In the genomic region with DNA sequence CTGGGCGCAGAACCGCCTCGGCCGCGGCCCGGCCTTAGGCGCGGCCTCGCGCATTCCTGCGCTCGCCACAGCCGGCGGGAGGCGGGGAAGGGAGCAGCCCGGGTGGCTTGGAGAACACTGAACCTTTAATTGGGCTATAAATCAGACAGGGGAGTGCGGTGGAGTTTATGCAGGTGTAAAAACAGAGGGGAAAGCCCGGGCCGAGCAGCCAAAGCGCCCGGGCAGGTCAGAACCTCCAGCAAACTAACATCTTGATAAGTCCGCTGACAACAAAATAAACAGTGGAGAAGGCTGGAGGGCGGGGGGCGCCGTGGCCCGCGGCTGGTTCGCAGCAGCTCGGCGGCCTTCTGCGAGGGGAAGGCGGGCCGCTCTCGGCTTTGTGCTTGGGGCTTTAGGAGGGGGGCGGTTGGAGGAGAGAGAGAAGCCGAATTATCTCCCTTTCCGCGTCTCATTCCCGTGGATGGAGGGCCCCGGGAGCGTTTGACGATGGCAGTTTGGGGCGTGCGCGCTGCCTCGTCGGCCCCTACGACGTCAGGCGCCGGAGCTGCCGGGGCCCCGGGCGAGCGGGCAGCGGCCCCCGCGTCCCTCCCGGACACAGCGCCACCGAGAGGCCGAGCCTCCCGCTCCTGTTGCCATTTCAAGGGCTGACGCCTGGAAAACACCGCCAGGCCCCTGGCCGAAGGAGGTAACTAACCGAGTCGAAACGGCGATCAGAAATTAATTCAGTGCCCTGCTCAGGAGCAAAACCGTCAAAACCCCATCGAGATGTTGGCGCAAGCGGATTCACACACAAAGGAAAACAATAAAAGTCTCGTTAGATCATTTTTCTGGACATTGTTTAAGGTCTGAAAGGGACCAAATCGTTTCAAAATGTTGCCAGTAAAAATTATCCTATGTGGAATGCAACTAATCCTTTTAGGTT, we compare ENCODE assay signal across 8 cellular contexts. TPM values are rescaled to one million over a fixed set of nuclear protein-coding genes. Genes with fewer than 3 reads are reported as not detected.
A peak's percentile ranks its signal among the peaks of the same experiment; 100 is the strongest.
DNase-seq lines count a peak whose midpoint lies in the region; ATAC-seq and TF ChIP-seq lines count a peak whose summit lies in the region.

No MANE protein-coding gene starts in this region.

- H3K27me3 ChIP-seq in ACC112 (ENCODE audit: insufficient read depth, low read length) (peaks cover 5% of the 10 kb centered on the region; the same call in 1 of the 2 replicates), HCT116 (ENCODE audit: insufficient read depth, low read length) (no peaks in the 10 kb centered on the region), left ventricle myocardium inferior (ENCODE audit: low read depth) (peaks cover 99% of the 10 kb centered on the region)

- RAD21 ChIA-PET in HCT116 (lab: Charles Lee; ENCODE audit: low non-redundant PET in 1 of 2, low total read pairs in 2 of 2, uncharacterized antibody in 2 of 2, unreplicated experiment in 2 of 2) = no interaction called here

- peak overlapping the region; percentile 76 for H3K4me2 ChIP-seq in HCT116 (ENCODE audit: low read length)

- H3K4me3 Mint-ChIP-seq in activated B cell treated with CpG ODN at 0.5 μM for 24 hours = peak overlapping the region; percentile 63

- no TSS peak for BruUV-seq in HCT116 (replicated peaks; lab: Mats Ljungman, UMichigan)

- CTCF ChIA-PET in HCT116 (lab: Charles Lee) = interaction anchor here (0.8 to 1.6 kb wide), 3 partner anchors 11 to 221 kb away, joined by 4 to 6 read pairs (median 5); a partner anchor contains a TSS
- CTCF ChIA-PET in activated B cell treated with CpG ODN at 0.5 μM for 24 hours (lab: Charles Lee) = no interaction called here

- peak overlapping the region; percentile 57 for H3K9ac ChIP-seq in HCT116 (ENCODE audit: low read length)

- peak overlapping the region; percentile 31 for H3K27ac ChIP-seq in ACC112 (ENCODE audit: low read depth, low read length)
- peak overlapping the region; percentile 68 for H3K27ac ChIP-seq in HCT116 (ENCODE audit: low read depth, low read length)
- H3K27ac ChIP-seq in left ventricle myocardium inferior (replicated peaks) = no peak overlapping the region

- DNase-seq in HCT116 (ENCODE audit: low read depth, low spot score) (peak; percentile 48), activated B cell treated with CpG ODN at 0.5 μM for 24 hours (no peak), left ventricle myocardium inferior (no peak), skeletal muscle cell (ENCODE audit: low read depth) (no peak), D341Med (ENCODE audit: low spot score) (no peak)
- DNase-seq in activated CD4-positive, alpha-beta T cell treated with anti-CD3 and anti-CD28 coated beads, Interleukin-2, amount 50 U/mL, for 48 hours = no peak

- TF ChIP-seq POLR2A in HCT116 (IDR thresholded peaks at IDR 0.05; ENCODE audit: borderline replicate concordance, extremely low read depth, insufficient read depth, insufficient read length) = no peak

- no peak overlapping the region for H3K27ac Mint-ChIP-seq in activated B cell treated with CpG ODN at 0.5 μM for 24 hours

- H3K9me3 Mint-ChIP-seq in activated B cell treated with CpG ODN at 0.5 μM for 24 hours = peaks cover 4% of the 10 kb centered on the region

- peaks cover 39% of the 10 kb centered on the region for H3K4me1 ChIP-seq in ACC112 (ENCODE audit: control insufficient read depth, insufficient read depth, low read length, unreplicated experiment)
- peaks cover 7 to 25% of the 10 kb centered on the region in 2 experiments; a peak in 2 of 4 replicates for H3K4me1 ChIP-seq in HCT116 (ENCODE audit: control insufficient read depth in 1 of 2, insufficient read depth in 2 of 2, low read length in 2 of 2)
- peaks cover 15% of the 10 kb centered on the region for H3K4me1 ChIP-seq in left ventricle myocardium inferior

- no peaks in the 10 kb centered on the region for H4K20me1 ChIP-seq in HCT116 (ENCODE audit: insufficient read depth)

- H3K27me3 Mint-ChIP-seq in activated B cell treated with CpG ODN at 0.5 μM for 24 hours = peaks cover 63% of the 10 kb centered on the region

- intact Hi-C loops in HCT116 (cut with micrococcal nuclease) = no loop called here
- intact Hi-C loops in activated B cell treated with CpG ODN at 0.5 μM for 24 hours (cut with micrococcal nuclease) = loop anchor here (1.0 kb wide), 1 partner anchor 12 kb away; no protein-coding TSS in a partner anchor
- intact Hi-C loops in left ventricle myocardium inferior (cut with micrococcal nuclease) = no loop called here

- TF ChIP-seq CTCF in HCT116 (IDR thresholded peaks at IDR 0.05 in 2 of 3, conservative IDR thresholded peaks at IDR 0.05 in 1 of 3; ENCODE audit: borderline replicate concordance in 1 of 3, insufficient read depth in 1 of 3, low read depth in 2 of 3, low read length in 2 of 3) (peak; percentile 65 to 75 (median 68); a peak in 5 of 6 replicates), activated B cell treated with CpG ODN at 0.5 μM for 24 hours (IDR thresholded peaks at IDR 0.05) (no peak), left ventricle myocardium inferior (IDR thresholded peaks at IDR 0.05; ENCODE audit: borderline replicate concordance) (no peak)

- POLR2A ChIA-PET in HCT116 (lab: Charles Lee) = interaction anchor here (1.0 to 3.0 kb wide), 2 partner anchors 10 to 11 kb away, joined by 3 to 9 read pairs; a partner anchor contains a TSS
- POLR2A ChIA-PET in activated B cell treated with CpG ODN at 0.5 μM for 24 hours (lab: Charles Lee) = no interaction called here

- H3K36me3 Mint-ChIP-seq in activated B cell treated with CpG ODN at 0.5 μM for 24 hours (ENCODE audit: low read depth) = no peaks in the 10 kb centered on the region

- H3K36me3 ChIP-seq in ACC112 (ENCODE audit: insufficient read depth, low read length) = no peaks in the 10 kb centered on the region
- no peaks in the 10 kb centered on the region for H3K36me3 ChIP-seq in HCT116 (ENCODE audit: control insufficient read depth in 1 of 2, insufficient read depth in 2 of 2, low read length in 2 of 2)
- no peaks in the 10 kb centered on the region for H3K36me3 ChIP-seq in left ventricle myocardium inferior

- TF ChIP-seq RAD21 in HCT116 (IDR thresholded peaks at IDR 0.05; ENCODE audit: low read depth) = peak; percentile 63

- H3K4me1 Mint-ChIP-seq in activated B cell treated with CpG ODN at 0.5 μM for 24 hours = peaks cover 10% of the 10 kb centered on the region

- H2AFZ ChIP-seq in ACC112 (ENCODE audit: low read length, unreplicated experiment) (peak overlapping the region; percentile 94), HCT116 (ENCODE audit: low read depth, low read length, poor library complexity, severe bottlenecking) (peak overlapping the region; percentile 59)

- H3K4me3 ChIP-seq in ACC112 (ENCODE audit: low read depth, low read length) (peak overlapping the region; percentile 61), HCT116 (replicated peaks in 1 of 2; ENCODE audit: low read depth in 1 of 2, low read length in 2 of 2) (peak overlapping the region; percentile 45 to 55), left ventricle myocardium inferior (peak overlapping the region; percentile 50), skeletal muscle cell (ENCODE audit: low read depth, low read length) (peak overlapping the region; percentile 24)

- no peaks in the 10 kb centered on the region for H3K79me2 ChIP-seq in ACC112 (ENCODE audit: control insufficient read depth, insufficient read depth, low read length, unreplicated experiment)
- H3K79me2 ChIP-seq in HCT116 (ENCODE audit: insufficient read depth, low read length) = no peaks in the 10 kb centered on the region

- H3K9me2 ChIP-seq in HCT116 (ENCODE audit: insufficient read depth) = no peaks in the 10 kb centered on the region

- ATAC-seq in HCT116 = peak; percentile 87
- ATAC-seq in activated B cell treated with CpG ODN at 0.5 μM for 24 hours (ENCODE audit: low read depth) = no peak
- no peak for ATAC-seq in GM18517 (IDR thresholded peaks at IDR 0.05; ENCODE audit: unreplicated experiment)

- H3K9me3 ChIP-seq in HCT116 (ENCODE audit: control insufficient read depth in 1 of 2, insufficient read depth in 1 of 2, low read depth in 1 of 2, low read length in 2 of 2) (no peaks in the 10 kb centered on the region), left ventricle myocardium inferior (replicated peaks) (no peaks in the 10 kb centered on the region)

TF ChIP-seq in HCT116, 20 proteins besides CTCF, POLR2A, EP300 and RAD21 (continues in another document):
- TF ChIP-seq SRF (IDR thresholded peaks at IDR 0.05; ENCODE audit: low read depth) (no peak), POLR2AphosphoS5 (IDR thresholded peaks at IDR 0.05; ENCODE audit: low read depth, low read length) (peak; percentile 51; the same call in 1 of the 2 replicates), YY1 (IDR thresholded peaks at IDR 0.05; ENCODE audit: extremely low read depth, insufficient replicate concordance, low read depth, low read length) (peak; percentile 67), ZFX (IDR thresholded peaks at IDR 0.05) (peak; percentile 23; the same call in 1 of the 2 replicates), EZH2 (IDR thresholded peaks at IDR 0.05) (no peak), CEBPB (IDR thresholded peaks at IDR 0.05; ENCODE audit: low read depth) (no peak), CBX3 (IDR thresholded peaks at IDR 0.05; ENCODE audit: low read depth) (peak; percentile 70), ZNF274 (IDR thresholded peaks at IDR 0.05; ENCODE audit: low read depth, low read length) (no peak)
- TF ChIP-seq, protein P1, sequence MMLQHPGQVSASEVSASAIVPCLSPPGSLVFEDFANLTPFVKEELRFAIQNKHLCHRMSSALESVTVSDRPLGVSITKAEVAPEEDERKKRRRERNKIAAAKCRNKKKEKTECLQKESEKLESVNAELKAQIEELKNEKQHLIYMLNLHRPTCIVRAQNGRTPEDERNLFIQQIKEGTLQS (IDR thresholded peaks at IDR 0.05) = no peak
- TF ChIP-seq, protein P2, sequence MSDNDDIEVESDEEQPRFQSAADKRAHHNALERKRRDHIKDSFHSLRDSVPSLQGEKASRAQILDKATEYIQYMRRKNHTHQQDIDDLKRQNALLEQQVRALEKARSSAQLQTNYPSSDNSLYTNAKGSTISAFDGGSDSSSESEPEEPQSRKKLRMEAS (IDR thresholded peaks at IDR 0.05) = peak; percentile 64; the same call in 1 of the 2 replicates

RNA-seq across cellular contexts. Expression of a gene that starts 11.2 kb away (rescaled TPM):
- total RNA-seq in HCT116 (2021; ENCODE audit: unreplicated experiment) = 26.8 TPM
- polyA plus RNA-seq in HCT116 (2012) = 14.1 and 15.8 TPM in 2 replicates
- 0.09 and 0.10 TPM in 2 replicates for total RNA-seq in activated B cell treated with CpG ODN at 0.5 μM for 24 hours
- total RNA-seq in left ventricle myocardium inferior = 0.19 TPM

Comparison
In these comparisons a context has a peak if more than half of its experiments do, and no peak if none do; other contexts are left out.
1. CTCF ChIP-seq: peak in HCT116 (3 of 3); none in activated B cell treated with CpG ODN at 0.5 μM for 24 hours (single experiment) and left ventricle myocardium inferior (single experiment).
2. RNA of a gene that starts 11.2 kb away (total RNA-seq): 26.8 TPM in HCT116 (single experiment); 0.19 TPM in left ventricle myocardium inferior (single experiment) and 0.09 to 0.10 TPM in activated B cell treated with CpG ODN at 0.5 μM for 24 hours; every median in the first group is over 10 times any median in the second.
3. Peak in every context shown above with its lines, with median percentiles within 50 percentile points of each other: H3K4me3 ChIP-seq.